22 cellular contexts compared by ENCODE assay signal in genomic region chr2:161604901-161605300, GRCh38. TPM values are rescaled to one million over a fixed set of nuclear protein-coding genes. Genes with fewer than 3 reads are reported as not detected.
"Had no signal": no experiment of that assay in that cellular context is flagged by ENCODE, and none has a peak within 500 bp of the region (broad histone marks: within the 10 kb centered on the region; RNA-seq: fewer than 3 reads in every experiment).

No MANE protein-coding gene starts in this region.

- H3K9me3 Mint-ChIP-seq: mesothelial cell of epicardium; neural crest cell; stimulated activated naive CD8-positive, alpha-beta T cell treated with anti-CD3 and anti-CD28 coated beads, Interleukin-15, Interleukin-2, amounts not matched to agents 100 ng/mL and 50 ng/mL, for 24 hours had no signal

- H3K4me3 Mint-ChIP-seq: memory B cell; mesothelial cell of epicardium; natural killer cell; neural crest cell; stimulated activated naive CD8-positive, alpha-beta T cell treated with anti-CD3 and anti-CD28 coated beads, Interleukin-15, Interleukin-2, amounts not matched to agents 100 ng/mL and 50 ng/mL, for 24 hours had no signal

- H3K27me3 ChIP-seq: dorsolateral prefrontal cortex, testis, tibial nerve, upper lobe of right lung, vagina had no signal

- H2AFZ ChIP-seq: hepatocyte had no signal

- H3K79me2 ChIP-seq: hepatocyte had no signal

- H3K4me2 ChIP-seq: hepatocyte had no signal

- H3K27me3 Mint-ChIP-seq: memory B cell had no signal

- H3K4me3 ChIP-seq: dorsolateral prefrontal cortex, hepatocyte, left ventricle myocardium inferior, lower lobe of right lung, testis, tibial nerve, upper lobe of right lung, vagina had no signal

- H3K4me1 ChIP-seq: left ventricle myocardium inferior, lower lobe of right lung, testis, tibial nerve, upper lobe of right lung, vagina had no signal

- H3K36me3 ChIP-seq: left ventricle myocardium inferior, lower lobe of right lung, tibial nerve, upper lobe of right lung, vagina had no signal

- H3K9me3 ChIP-seq: left ventricle myocardium inferior, lower lobe of right lung, testis, tibial nerve, upper lobe of right lung, vagina had no signal

- H3K4me1 Mint-ChIP-seq: memory B cell, mesothelial cell of epicardium, natural killer cell, neural crest cell had no signal

- DNase-seq: dorsolateral prefrontal cortex; effector CD8-positive, alpha-beta T cell; foreskin melanocyte; head of caudate nucleus; kidney; left cardiac atrium; left ventricle myocardium inferior; lower lobe of right lung; natural killer cell; posterior cingulate gyrus; testis; upper lobe of right lung had no signal

- ATAC-seq: left cardiac atrium, lower lobe of right lung, natural killer cell, sciatic nerve, upper lobe of right lung had no signal

- H3K27ac ChIP-seq: dorsolateral prefrontal cortex, hepatocyte, left ventricle myocardium inferior, lower lobe of right lung, testis, tibial nerve, upper lobe of right lung, vagina had no signal

- H3K27ac Mint-ChIP-seq: memory B cell; mesothelial cell of epicardium; natural killer cell; stimulated activated naive CD8-positive, alpha-beta T cell treated with anti-CD3 and anti-CD28 coated beads, Interleukin-15, Interleukin-2, amounts not matched to agents 100 ng/mL and 50 ng/mL, for 24 hours had no signal

RNA-seq across cellular contexts. Expression of gene SLC4A10, which starts 19.3 kb away (rescaled TPM):
- total RNA-seq: hepatocyte, kidney, left cardiac atrium, left ventricle myocardium inferior, neural crest cell, osteocyte, skeletal muscle tissue, upper lobe of right lung, vagina had no signal
- polyA plus RNA-seq: hepatocyte had no signal
